Comparison of ENCODE assay signal across 9 cellular contexts in the genomic region with DNA sequence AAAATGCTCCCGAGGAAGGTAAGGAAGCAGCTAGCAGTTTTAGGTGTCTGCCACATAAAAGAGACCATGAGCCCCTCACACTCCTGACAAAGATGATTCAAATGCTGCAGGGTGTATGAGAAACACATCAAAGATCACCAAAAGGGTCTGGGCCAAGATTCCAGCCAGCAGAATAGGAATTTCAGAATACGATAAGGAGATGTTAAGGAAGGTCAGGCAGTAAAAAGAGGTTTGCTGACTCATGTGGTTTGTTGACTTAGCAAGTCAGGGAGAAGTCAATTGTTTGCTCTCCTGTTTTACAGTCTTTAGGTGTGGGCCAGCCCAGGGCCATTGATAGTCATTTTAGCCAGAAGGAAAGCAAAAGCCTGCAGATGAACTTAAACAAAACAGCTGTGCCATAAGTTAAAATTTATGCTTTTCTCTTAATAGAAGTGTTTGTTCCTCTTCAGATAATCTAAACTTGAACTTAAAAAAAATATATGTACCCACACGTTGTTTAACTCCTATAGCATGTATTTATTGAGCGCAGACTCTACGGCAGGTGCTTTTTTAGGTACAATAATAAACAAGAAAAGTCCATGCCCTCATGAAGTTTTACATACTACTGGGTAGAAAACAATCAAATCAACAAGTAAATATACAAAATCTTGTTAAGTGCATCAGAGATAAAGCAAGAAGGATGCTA.
DNase-seq lines count a peak whose midpoint lies in the region; ATAC-seq and TF ChIP-seq lines count a peak whose summit lies in the region.
"Had no signal": no experiment of that assay in that cellular context is flagged by ENCODE, and none has a peak within 500 bp of the region (broad histone marks: within the 10 kb centered on the region; RNA-seq: fewer than 3 reads in every experiment).

No MANE protein-coding gene starts in this region.

- no peak for TF ChIP-seq CTCF in tibial nerve (IDR thresholded peaks at IDR 0.05)

- no peaks in the 10 kb centered on the region for H3K27me3 ChIP-seq in tibial nerve
- H3K27me3 ChIP-seq: neutrophil had no signal

- no peaks in the 10 kb centered on the region for H3K9me3 ChIP-seq in tibial nerve
- H3K9me3 ChIP-seq: neutrophil had no signal

- peak; percentile 32 for ATAC-seq in Right ventricle myocardium inferior
- ATAC-seq in HG02973 (IDR thresholded peaks at IDR 0.05; ENCODE audit: unreplicated experiment), result no peak
- no peak for ATAC-seq in GM18505 (IDR thresholded peaks at IDR 0.05; ENCODE audit: unreplicated experiment)

- DNase-seq in Right ventricle myocardium inferior (ENCODE audit: missing footprints) (no peak), cardiac septum (ENCODE audit: low spot score) (no peak), astrocyte of the hippocampus (ENCODE audit: low read depth, low spot score) (peak; percentile 85), islet precursor cell (peak; percentile 71), NCI-H2081 treated with DMSO at 0.1 percent for 48 hours (lab: John Stamatoyannopoulos, UW) (no peak), tibial nerve (ENCODE audit: low spot score in 2 of 2) (no peak)

- no peak overlapping the region for H3K27ac ChIP-seq in tibial nerve
- H3K27ac ChIP-seq: neutrophil had no signal

- TF ChIP-seq POLR2A in tibial nerve (IDR thresholded peaks at IDR 0.05), result no peak
- TF ChIP-seq POLR2A in GM18505 (IDR thresholded peaks at IDR 0.05; ENCODE audit: borderline replicate concordance, extremely low read depth, insufficient read depth, insufficient read length), result no peak

- TF ChIP-seq EP300 in tibial nerve (IDR thresholded peaks at IDR 0.05), result no peak

- no peaks in the 10 kb centered on the region for H3K36me3 ChIP-seq in tibial nerve
- H3K36me3 ChIP-seq: neutrophil had no signal

- peaks cover 0 to 33% (median 15%) of the 10 kb centered on the region in 4 donors for H3K4me1 ChIP-seq in tibial nerve

- WGBS in tibial nerve, 2 donors, result 72% methylated on average over 5 of the region's 5 CpGs

- intact Hi-C loops in Right ventricle myocardium inferior (cut with DNase I) (loop anchor here (5.0 kb wide), 1 partner anchor 394 kb away; no protein-coding TSS in a partner anchor), cardiac septum (cut with DNase I) (no loop called here)

- H3K4me3 ChIP-seq in tibial nerve, result no peak overlapping the region

Comparison
In these comparisons a context has a peak if more than half of its experiments do, and no peak if none do; other contexts are left out.
1. DNase-seq: peak in astrocyte of the hippocampus (single experiment) and islet precursor cell (single experiment); none in Right ventricle myocardium inferior (single experiment), cardiac septum (single experiment), NCI-H2081 treated with DMSO at 0.1 percent for 48 hours (single experiment) and tibial nerve (0 of 2).